In genomic region chr9:123997665-123998277, GRCh38 we compare ENCODE assay signal across 8 cellular contexts. TPM values are rescaled to one million over a fixed set of nuclear protein-coding genes. Genes with fewer than 3 reads are reported as not detected.
DNase-seq lines count a peak whose midpoint lies in the region; ATAC-seq and TF ChIP-seq lines count a peak whose summit lies in the region.

No MANE protein-coding gene starts in this region.

- H3K27me3 Mint-ChIP-seq in type B pancreatic cell = peaks cover 87% of the 10 kb centered on the region

- H3K36me3 ChIP-seq in PC-3 (ENCODE audit: low read depth, low read length) = no peaks in the 10 kb centered on the region

- H3K9ac ChIP-seq in PC-3 (ENCODE audit: low read length) = no peak overlapping the region

- H3K9me3 ChIP-seq in PC-3 (ENCODE audit: low read length) (no peaks in the 10 kb centered on the region), right cardiac atrium (ENCODE audit: control insufficient read depth, low read length) (no peaks in the 10 kb centered on the region)

- intact Hi-C loops in PC-3 (cut with micrococcal nuclease) (no loop called here), right cardiac atrium (cut with DNase I) (no loop called here)

- H3K27me3 ChIP-seq in PC-3 (ENCODE audit: low read length) (peaks cover 80% of the 10 kb centered on the region), right cardiac atrium (ENCODE audit: control insufficient read depth, insufficient read depth) (no peaks in the 10 kb centered on the region)

- no peak overlapping the region for H3K4me2 ChIP-seq in PC-3 (ENCODE audit: low read length)

- POLR2A ChIA-PET in PC-3 (lab: Charles Lee; ENCODE audit: unreplicated experiment) = no interaction called here

- TF ChIP-seq CTCF in GM12865 (IDR thresholded peaks at IDR 0.05; ENCODE audit: insufficient read depth, low read depth, low read length, missing control alignments) = no peak
- TF ChIP-seq CTCF in PC-3 (conservative IDR thresholded peaks at IDR 0.05; ENCODE audit: low read depth, low read length) = no peak
- TF ChIP-seq CTCF in type B pancreatic cell (conservative IDR thresholded peaks at IDR 0.05) = no peak

- H3F3A ChIP-seq in PC-3 (ENCODE audit: low read length, unreplicated experiment) = no peaks in the 10 kb centered on the region

- peak overlapping the region; percentile 50 for H3K27ac Mint-ChIP-seq in type B pancreatic cell

- no peaks in the 10 kb centered on the region for H3K79me2 ChIP-seq in PC-3 (ENCODE audit: low read length)

- peak overlapping the region; percentile 88 for H3K4me3 Mint-ChIP-seq in type B pancreatic cell

- no peak overlapping the region for H3K27ac ChIP-seq in PC-3 (ENCODE audit: low read length)
- no peak overlapping the region for H3K27ac ChIP-seq in right cardiac atrium (ENCODE audit: low read length)

- no peaks in the 10 kb centered on the region for H4K20me1 ChIP-seq in PC-3 (ENCODE audit: low read length)

- DNase-seq in GM12865 (ENCODE audit: low read depth) (peak; percentile 89), PC-3 (no peak), right cardiac atrium (peak in 2 of 3 donors; percentile 61 to 83), type B pancreatic cell (ENCODE audit: extremely low spot score, unreplicated experiment) (no peak), inferior parietal cortex (ENCODE audit: extremely low spot score) (no peak), NCI-H748 treated with DMSO at 0.1 percent for 48 hours (lab: John Stamatoyannopoulos, UW) (no peak)
- DNase-seq in stimulated activated CD4-positive, alpha-beta T cell treated with anti-CD3 and anti-CD28 coated beads, Interleukin-4, amount 100 ng/mL, for 24 hours = no peak

- peak; percentile 48 for ATAC-seq in GM21717 (IDR thresholded peaks at IDR 0.05; ENCODE audit: unreplicated experiment)
- ATAC-seq in PC-3 = peak; percentile 48
- peak; percentile 67 to 69 for ATAC-seq in right cardiac atrium

- no peaks in the 10 kb centered on the region for H3K9me2 ChIP-seq in PC-3 (replicated peaks; ENCODE audit: low read length)

- 12% methylated on average over 15 of the region's 15 CpGs for WGBS in right cardiac atrium

- H3K4me3 ChIP-seq in GM12865 (ENCODE audit: low read depth, low read length) (peak overlapping the region; percentile 36), PC-3 (ENCODE audit: low read length) (no peak overlapping the region), right cardiac atrium (ENCODE audit: low read length) (no peak overlapping the region)

- H2AFZ ChIP-seq in PC-3 (ENCODE audit: low read length) = no peak overlapping the region

- no TSS peak for BruUV-seq in PC-3 (replicated peaks; lab: Mats Ljungman, UMichigan)

- H3K4me1 Mint-ChIP-seq in type B pancreatic cell (ENCODE audit: unreplicated experiment) = peaks cover 9% of the 10 kb centered on the region

- no peaks in the 10 kb centered on the region for H3K36me3 Mint-ChIP-seq in type B pancreatic cell

- CTCF ChIA-PET in PC-3 (lab: Charles Lee) = no interaction called here

- no peaks in the 10 kb centered on the region for H3K9me3 Mint-ChIP-seq in type B pancreatic cell

- H3K4me1 ChIP-seq in PC-3 (ENCODE audit: insufficient read depth, low read length) = no peaks in the 10 kb centered on the region
- H3K4me1 ChIP-seq in right cardiac atrium (ENCODE audit: control insufficient read depth, insufficient read depth, low read length) = no peaks in the 10 kb centered on the region

RNA-seq across cellular contexts. Expression of gene LHX2, which starts 13.8 kb away (rescaled TPM):
- total RNA-seq in PC-3 (2014; rRNA removed) = 1.1 TPM in 2 replicates
- under 1 TPM in 1 of 4 donors, not detected in 3; 0.17 TPM for total RNA-seq in right cardiac atrium
- polyA plus RNA-seq in right cardiac atrium = 0.07 TPM
- 1.2 TPM in 1 of 2 replicates, not detected in the other for total RNA-seq in type B pancreatic cell (ENCODE audit: low replicate concordance)

Comparison
In these comparisons a context has a peak if more than half of its experiments do, and no peak if none do; other contexts are left out.
1. DNase-seq: peak in GM12865 (single experiment) and right cardiac atrium (2 of 3); none in PC-3 (single experiment), type B pancreatic cell (single experiment), stimulated activated CD4-positive, alpha-beta T cell treated with anti-CD3 and anti-CD28 coated beads, Interleukin-4, amount 100 ng/mL, for 24 hours (single experiment), inferior parietal cortex (single experiment) and NCI-H748 treated with DMSO at 0.1 percent for 48 hours (single experiment).
2. Peak in every context shown above with its lines, with median percentiles within 50 percentile points of each other: ATAC-seq.